9 cellular contexts compared by ENCODE assay signal in the genomic region with DNA sequence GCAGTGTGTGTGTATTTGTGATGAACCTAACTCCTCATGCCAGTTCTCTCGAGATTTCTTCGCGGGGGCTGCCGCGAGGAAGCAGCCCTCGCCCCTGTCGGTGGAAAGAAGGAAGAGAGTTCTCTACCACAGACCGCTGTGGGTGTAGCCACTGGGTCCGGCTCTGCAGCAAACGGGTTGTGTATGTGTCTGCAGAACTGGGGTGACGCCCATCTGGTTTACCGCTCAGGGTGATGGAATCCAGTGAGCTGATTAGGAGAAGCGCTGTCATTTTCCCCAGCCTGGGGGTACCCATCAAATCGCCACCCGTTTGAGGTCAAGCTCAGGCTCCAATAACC. TPM values are rescaled to one million over a fixed set of nuclear protein-coding genes. Genes with fewer than 3 reads are reported as not detected.
DNase-seq lines count a peak whose midpoint lies in the region; ATAC-seq and TF ChIP-seq lines count a peak whose summit lies in the region.
"Had no signal": no experiment of that assay in that cellular context is flagged by ENCODE, and none has a peak within 500 bp of the region (broad histone marks: within the 10 kb centered on the region; RNA-seq: fewer than 3 reads in every experiment).

No MANE protein-coding gene starts in this region.

- in situ Hi-C loops in astrocyte of the spinal cord (cut with HindIII; ENCODE audit: low sequenced_read_pairs): no loop called here

- BruUV-seq in PC-3 (replicated peaks; lab: Mats Ljungman, UMichigan): no TSS peak

- H3K4me3 ChIP-seq in PC-3 (ENCODE audit: low read length) (no peak overlapping the region), astrocyte of the spinal cord (ENCODE audit: low read depth, low read length) (peak overlapping the region; percentile 26), mesenchymal stem cell (ENCODE audit: insufficient read depth in 1 of 2, low read depth in 1 of 2, low read length in 2 of 2) (peak overlapping the region; percentile 29 to 73)

- TF ChIP-seq CTCF in PC-3 (conservative IDR thresholded peaks at IDR 0.05; ENCODE audit: low read depth, low read length) (no peak), astrocyte of the spinal cord (IDR thresholded peaks at IDR 0.05; ENCODE audit: low read depth, low read length) (no peak)

- 43% methylated on average over 15 of the region's 15 CpGs for WGBS in mesenchymal stem cell

- H4K20me1 ChIP-seq in PC-3 (ENCODE audit: low read length): no peaks in the 10 kb centered on the region

- POLR2A ChIA-PET in PC-3 (lab: Charles Lee; ENCODE audit: unreplicated experiment): no interaction called here

- H2AFZ ChIP-seq in PC-3 (ENCODE audit: low read length): no peak overlapping the region
- no peak overlapping the region for H2AFZ ChIP-seq in mesenchymal stem cell (ENCODE audit: low read depth, low read length)

- H3K4me2 ChIP-seq in PC-3 (ENCODE audit: low read length) (peak overlapping the region; percentile 86; the same call in 1 of the 2 replicates), mesenchymal stem cell (ENCODE audit: low read length, poor library complexity, severe bottlenecking) (peak overlapping the region; percentile 93)

- no peak overlapping the region for H2BK120ac ChIP-seq in mesenchymal stem cell (ENCODE audit: low read depth, low read length)

- no peaks in the 10 kb centered on the region for H3K79me2 ChIP-seq in PC-3 (ENCODE audit: low read length)

- no peak overlapping the region for H2AK5ac ChIP-seq in mesenchymal stem cell (ENCODE audit: low read length, severe bottlenecking)

- H3K27me3 ChIP-seq in PC-3 (ENCODE audit: low read length): no peaks in the 10 kb centered on the region
- peaks cover 8 to 9% of the 10 kb centered on the region in 2 experiments for H3K27me3 ChIP-seq in mesenchymal stem cell (ENCODE audit: control insufficient read depth in 1 of 2, insufficient read depth in 1 of 2, low read length in 2 of 2)
- H3K27me3 ChIP-seq: foreskin keratinocyte had no signal

- no peak overlapping the region for H3K18ac ChIP-seq in mesenchymal stem cell (ENCODE audit: low read depth in 1 of 2, low read length in 2 of 2)

- peak overlapping the region; percentile 64 for H4K8ac ChIP-seq in mesenchymal stem cell (ENCODE audit: low read length)

- no peak overlapping the region for H3K23ac ChIP-seq in mesenchymal stem cell (ENCODE audit: low read length in 2 of 2)

- H3K9ac ChIP-seq in PC-3 (ENCODE audit: low read length) (no peak overlapping the region), mesenchymal stem cell (ENCODE audit: low read length) (peak overlapping the region; percentile 70)

- H3K27ac ChIP-seq in PC-3 (ENCODE audit: low read length) (no peak overlapping the region), mesenchymal stem cell (ENCODE audit: low read length, poor library complexity, severe bottlenecking) (no peak overlapping the region)
- H3K27ac ChIP-seq: foreskin keratinocyte had no signal

- no peak overlapping the region for H2BK15ac ChIP-seq in mesenchymal stem cell (ENCODE audit: low read depth, poor library complexity, severe bottlenecking)

- ATAC-seq in PC-3: no peak
- no peak for ATAC-seq in HG02623 (IDR thresholded peaks at IDR 0.05; ENCODE audit: unreplicated experiment)

- H4K91ac ChIP-seq in mesenchymal stem cell (ENCODE audit: low read length): no peak overlapping the region

- peaks cover 19% of the 10 kb centered on the region for H3K4me1 ChIP-seq in PC-3 (ENCODE audit: insufficient read depth, low read length)
- peaks cover 53% of the 10 kb centered on the region for H3K4me1 ChIP-seq in mesenchymal stem cell (ENCODE audit: control insufficient read depth, insufficient read depth, low read depth, low read length)

- intact Hi-C loops in PC-3 (cut with micrococcal nuclease): no loop called here

- no peaks in the 10 kb centered on the region for H3K9me2 ChIP-seq in PC-3 (replicated peaks; ENCODE audit: low read length)

- no peak overlapping the region for H3K14ac ChIP-seq in mesenchymal stem cell (ENCODE audit: low read length in 2 of 2)

- CTCF ChIA-PET in PC-3 (lab: Charles Lee): interaction anchor here (0.7 kb wide), 1 partner anchor 24 kb away, joined by 3 read pairs; no protein-coding TSS in a partner anchor

- no peaks in the 10 kb centered on the region for H3K79me1 ChIP-seq in mesenchymal stem cell (replicated peaks; ENCODE audit: low read length, poor library complexity, severe bottlenecking)

- H2BK12ac ChIP-seq in mesenchymal stem cell (ENCODE audit: low read length in 2 of 2): no peak overlapping the region

- peak overlapping the region in 1 of 2 experiments; percentile 57 for H3K4ac ChIP-seq in mesenchymal stem cell (ENCODE audit: low read depth in 1 of 2, low read length in 2 of 2)

- H3K36me3 ChIP-seq in PC-3 (ENCODE audit: low read depth, low read length) (no peaks in the 10 kb centered on the region), mesenchymal stem cell (ENCODE audit: control insufficient read depth in 1 of 2, insufficient read depth in 2 of 2, low read depth in 1 of 2, low read length in 2 of 2) (peaks cover 0 to 21% of the 10 kb centered on the region in 2 experiments)

- H2BK5ac ChIP-seq in mesenchymal stem cell (ENCODE audit: low read depth, low read length, poor library complexity, severe bottlenecking): no peak overlapping the region

- H3F3A ChIP-seq in PC-3 (ENCODE audit: low read length, unreplicated experiment): no peaks in the 10 kb centered on the region

- H3K9me3 ChIP-seq in PC-3 (ENCODE audit: low read length) (no peaks in the 10 kb centered on the region), mesenchymal stem cell (ENCODE audit: control insufficient read depth, low read length) (no peaks in the 10 kb centered on the region)

- peak; percentile 72 for DNase-seq in GDM1 (lab: John Stamatoyannopoulos, UW)
- DNase-seq in PC-3: no peak
- DNase-seq in astrocyte of the spinal cord (ENCODE audit: low read depth, low spot score): no peak
- DNase-seq in mesenchymal stem cell: peak; percentile 50
- DNase-seq in ureter (ENCODE audit: low spot score): peak; percentile 65
- no peak for DNase-seq in NCI-H1417 (lab: John Stamatoyannopoulos, UW)
- DNase-seq in hepatic stellate cell (ENCODE audit: low spot score): no peak

RNA-seq across cellular contexts. Expression of gene CORO6, which starts 7.7 kb away (rescaled TPM):
- total RNA-seq in PC-3 (2014; rRNA removed) (0.44 and 0.58 TPM in 2 replicates), ureter (23.3 TPM)
- polyA plus RNA-seq in mesenchymal stem cell (2013, experiment 1 of 2): 2.9 TPM
- polyA plus RNA-seq in mesenchymal stem cell (2013, experiment 2 of 2): 2.5 TPM

RNA-seq across cellular contexts. Expression of gene ANKRD13B, which starts 22.1 kb away (rescaled TPM):
- total RNA-seq in PC-3 (2014; rRNA removed): 11.2 and 11.5 TPM in 2 replicates
- 3.6 TPM for polyA plus RNA-seq in mesenchymal stem cell (2013, experiment 1 of 2)
- polyA plus RNA-seq in mesenchymal stem cell (2013, experiment 2 of 2): 2.7 TPM
- total RNA-seq in ureter: 7.7 TPM

RNA-seq across cellular contexts. Expression of gene GIT1, which starts 25.6 kb away (rescaled TPM):
- total RNA-seq in PC-3 (2014; rRNA removed) (24.2 and 32.2 TPM in 2 replicates), ureter (37.1 TPM)
- 29.2 TPM for polyA plus RNA-seq in mesenchymal stem cell (2013, experiment 1 of 2)
- polyA plus RNA-seq in mesenchymal stem cell (2013, experiment 2 of 2): 28.5 TPM

RNA-seq across cellular contexts. Expression of gene TP53I13, which starts 46.5 kb away (rescaled TPM):
- total RNA-seq in PC-3 (2014; rRNA removed) (45.0 and 61.7 TPM in 2 replicates), ureter (44.6 TPM)
- polyA plus RNA-seq in mesenchymal stem cell (2013, experiment 1 of 2): 23.6 TPM
- polyA plus RNA-seq in mesenchymal stem cell (2013, experiment 2 of 2): 23.8 TPM

RNA-seq across cellular contexts. Expression of gene ABHD15, which starts 48.2 kb away (rescaled TPM):
- total RNA-seq in PC-3 (2014; rRNA removed): 6.3 and 7.9 TPM in 2 replicates
- polyA plus RNA-seq in mesenchymal stem cell (2013, experiment 1 of 2): 5.5 TPM
- 5.2 TPM for polyA plus RNA-seq in mesenchymal stem cell (2013, experiment 2 of 2)
- 7.8 TPM for total RNA-seq in ureter

Comparison
In these comparisons a context has a peak if more than half of its experiments do, and no peak if none do; other contexts are left out.
1. DNase-seq: peak in GDM1 (single experiment), mesenchymal stem cell (single experiment) and ureter (single experiment); none in PC-3 (single experiment), astrocyte of the spinal cord (single experiment), NCI-H1417 (0 of 3) and hepatic stellate cell (single experiment).
2. RNA of gene CORO6, which starts 7.7 kb away (total RNA-seq): 23.3 TPM in ureter (single experiment); 0.44 to 0.58 TPM in PC-3; every median in the first group is over 10 times any median in the second.